In genomic region chr11:17413414-17414316, GRCh38 we compare ENCODE assay signal across 13 cellular contexts. TPM values are rescaled to one million over a fixed set of nuclear protein-coding genes. Genes with fewer than 3 reads are reported as not detected.
DNase-seq lines count a peak whose midpoint lies in the region; ATAC-seq, FAIRE-seq and TF ChIP-seq lines count a peak whose summit lies in the region.
"Had no signal": no experiment of that assay in that cellular context is flagged by ENCODE, and none has a peak within 500 bp of the region (broad histone marks: within the 10 kb centered on the region; RNA-seq: fewer than 3 reads in every experiment).

No MANE protein-coding gene starts in this region.

- DNase-seq in NCI-H1092 (lab: John Stamatoyannopoulos, UW) (peak; percentile 96), NCI-H774 (lab: John Stamatoyannopoulos, UW) (peak; percentile 96), lung (ENCODE audit: low spot score) (peak; percentile 79), RCC 7860 (ENCODE audit: low spot score) (no peak), GM12892 (ENCODE audit: insufficient read length) (no peak), HUDEP-2 (lab: John Stamatoyannopoulos, UW; ENCODE audit: unreplicated experiment in 76 of 76) (no peak), hepatocyte (ENCODE audit: low spot score) (no peak)
- DNase-seq: activated CD4-positive, alpha-beta T cell treated with anti-CD3 and anti-CD28 coated beads, Interleukin-2, amount 50 U/mL, for 4 hours; activated effector memory CD4-positive, alpha-beta T cell treated with Interleukin-2 at 50 U/mL for 16 hours; effector memory CD8-positive, alpha-beta T cell; HCEC 1CT had no signal

- TF ChIP-seq CTCF in C4-2B (conservative IDR thresholded peaks at IDR 0.05), result no peak
- no peak for TF ChIP-seq CTCF in lung (IDR thresholded peaks at IDR 0.05; ENCODE audit: control extremely low read depth, extremely low read depth)
- TF ChIP-seq CTCF in hepatocyte (IDR thresholded peaks at IDR 0.05; ENCODE audit: poor library complexity), result no peak

- peaks cover 0 to 4% of the 10 kb centered on the region in 2 donors for H3K4me1 ChIP-seq in lung (ENCODE audit: control insufficient read depth in 2 of 2, insufficient read depth in 2 of 2, low read length in 2 of 2)
- no peaks in the 10 kb centered on the region for H3K4me1 ChIP-seq in hepatocyte (ENCODE audit: insufficient read depth)

- WGBS in lung, 2 donors, result 64 to 78% methylated on average over 15 of the region's 15 CpGs
- WGBS in hepatocyte (ENCODE audit: low lambda C conversion rate, missing lambda C conversion rate), result 81% methylated on average over 15 of the region's 15 CpGs

- FAIRE-seq in RCC 7860 (lab: Jason Lieb, UNC), result no peak
- no peak for FAIRE-seq in GM12892 (lab: Jason Lieb, UNC)

- no peaks in the 10 kb centered on the region for H3K9me2 ChIP-seq in hepatocyte (replicated peaks; ENCODE audit: insufficient read depth)

- no peak overlapping the region for H3K4me3 ChIP-seq in lung
- H3K4me3 ChIP-seq in hepatocyte, result no peak overlapping the region

- no peak overlapping the region for H2AFZ ChIP-seq in hepatocyte

- TF ChIP-seq POLR2A in GM12892 (IDR thresholded peaks at IDR 0.05; ENCODE audit: low read depth, low read length), result no peak

- H3K27ac ChIP-seq in C4-2B (peak overlapping the region; percentile 58), lung (ENCODE audit: low read depth in 1 of 2, low read length in 1 of 2) (no peak overlapping the region), hepatocyte (no peak overlapping the region)

- H4K20me1 ChIP-seq in hepatocyte (ENCODE audit: insufficient read depth, poor library complexity, severe bottlenecking), result no peaks in the 10 kb centered on the region

- no peak overlapping the region for H3K4me2 ChIP-seq in hepatocyte

- peak; percentile 36 for ATAC-seq in lung (ENCODE audit: insufficient read depth, low FRiP score)
- ATAC-seq: effector memory CD8-positive, alpha-beta T cell had no signal

- H3K27me3 ChIP-seq in lung (ENCODE audit: control insufficient read depth, insufficient read depth) (no peaks in the 10 kb centered on the region), hepatocyte (peaks cover 13% of the 10 kb centered on the region)

- H3K36me3 ChIP-seq in lung (ENCODE audit: control insufficient read depth in 2 of 2, insufficient read depth in 2 of 2, low read length in 2 of 2) (no peaks in the 10 kb centered on the region), hepatocyte (replicated peaks; ENCODE audit: insufficient read depth, low read depth) (no peaks in the 10 kb centered on the region)

- no peaks in the 10 kb centered on the region for H3K79me2 ChIP-seq in hepatocyte

- H3K9me3 ChIP-seq in lung (ENCODE audit: control insufficient read depth in 2 of 2, insufficient read depth in 1 of 2, low read length in 1 of 2), result no peaks in the 10 kb centered on the region
- no peaks in the 10 kb centered on the region for H3K9me3 ChIP-seq in hepatocyte (ENCODE audit: low read depth)

RNA-seq across cellular contexts. Expression of gene KCNJ11, which starts 25.2 kb away (rescaled TPM):
- total RNA-seq in lung (1 to 10 TPM; 2.3 to 4.5 TPM), hepatocyte (2.5 and 10.5 TPM in 2 replicates)
- polyA plus RNA-seq in lung (1 to 10 TPM; 2.5 to 3.1 TPM), hepatocyte (0.31 and 1.6 TPM in 2 replicates)
- polyA plus RNA-seq in GM12892 (2012; ENCODE audit: missing spikeins), result 0.55 TPM
- total RNA-seq: RPMI7951 had no signal

Comparison
In these comparisons a context has a peak if more than half of its experiments do, and no peak if none do; other contexts are left out.
1. DNase-seq: peak in NCI-H1092 (single experiment), NCI-H774 (single experiment) and lung (single experiment); none in RCC 7860 (single experiment), GM12892 (single experiment), HUDEP-2 (0 of 76) and hepatocyte (single experiment).